21 cellular contexts compared by ENCODE assay signal in genomic region chrX:81301877-81302276, GRCh38.
A peak's percentile ranks its signal among the peaks of the same experiment; 100 is the strongest.
DNase-seq lines count a peak whose midpoint lies in the region; ATAC-seq, FAIRE-seq and TF ChIP-seq lines count a peak whose summit lies in the region.
"Had no signal": no experiment of that assay in that cellular context is flagged by ENCODE, and none has a peak within 500 bp of the region (broad histone marks: within the 10 kb centered on the region; RNA-seq: fewer than 3 reads in every experiment).

No MANE protein-coding gene starts in this region.

- peak; percentile 67 for FAIRE-seq in pancreas (lab: Jason Lieb, UNC)

- H3K27me3 Mint-ChIP-seq in activated CD8-positive, alpha-beta T cell treated with anti-CD3 and anti-CD28 coated beads, Interleukin-2, amount 10 ng/mL, durations not matched to agents 7 days and 5 days (ENCODE audit: low read depth): no peaks in the 10 kb centered on the region
- H3K27me3 Mint-ChIP-seq: IgD-negative memory B cell had no signal

- H3K27ac ChIP-seq in pancreas: no peak overlapping the region
- H3K27ac ChIP-seq: C4-2B, SJSA1 had no signal

- POLR2A ChIA-PET in activated CD8-positive, alpha-beta T cell treated with anti-CD3 and anti-CD28 coated beads, Interleukin-2, amount 10 ng/mL, durations not matched to agents 7 days and 5 days (lab: Charles Lee): no interaction called here

- H3K4me3 Mint-ChIP-seq in activated CD8-positive, alpha-beta T cell treated with anti-CD3 and anti-CD28 coated beads, Interleukin-2, amount 10 ng/mL, durations not matched to agents 7 days and 5 days: no peak overlapping the region
- H3K4me3 Mint-ChIP-seq: IgD-negative memory B cell had no signal

- H3K4me1 Mint-ChIP-seq in activated CD8-positive, alpha-beta T cell treated with anti-CD3 and anti-CD28 coated beads, Interleukin-2, amount 10 ng/mL, durations not matched to agents 7 days and 5 days (ENCODE audit: low read depth): no peaks in the 10 kb centered on the region

- intact Hi-C loops in pancreas (cut with DNase I): no loop called here

- H3K9me3 ChIP-seq in pancreas: no peaks in the 10 kb centered on the region
- H3K9me3 ChIP-seq: SJSA1 had no signal

- no peak overlapping the region for H3K27ac Mint-ChIP-seq in activated CD8-positive, alpha-beta T cell treated with anti-CD3 and anti-CD28 coated beads, Interleukin-2, amount 10 ng/mL, durations not matched to agents 7 days and 5 days
- H3K27ac Mint-ChIP-seq: IgD-negative memory B cell had no signal

- peaks cover 4% of the 10 kb centered on the region for H3K9me3 Mint-ChIP-seq in activated CD8-positive, alpha-beta T cell treated with anti-CD3 and anti-CD28 coated beads, Interleukin-2, amount 10 ng/mL, durations not matched to agents 7 days and 5 days (ENCODE audit: insufficient read depth)

- CTCF ChIA-PET in activated CD8-positive, alpha-beta T cell treated with anti-CD3 and anti-CD28 coated beads, Interleukin-2, amount 10 ng/mL, durations not matched to agents 7 days and 5 days (lab: Charles Lee): no interaction called here

- H3K36me3 ChIP-seq in pancreas: no peaks in the 10 kb centered on the region
- H3K36me3 ChIP-seq: SJSA1 had no signal

- H3K4me3 ChIP-seq in epithelial cell of esophagus (ENCODE audit: low read length) (no peak overlapping the region), pancreas (no peak overlapping the region)
- H3K4me3 ChIP-seq: SJSA1 had no signal

- 68 to 93% methylated on average over 1 of the region's 1 CpG for WGBS in pancreas, 2 donors

- H3K27me3 ChIP-seq in pancreas: peaks cover 0 to 5% (median 0%) of the 10 kb centered on the region in 4 donors
- H3K27me3 ChIP-seq: SJSA1 had no signal

- DNase-seq in LoVo (ENCODE audit: low spot score): peak; percentile 2
- peak; percentile 22 for DNase-seq in astrocyte of the hippocampus (ENCODE audit: low read depth, low spot score)
- DNase-seq in epithelial cell of esophagus (ENCODE audit: low read depth): peak; percentile 46
- no peak for DNase-seq in pancreas
- no peak for DNase-seq in NCI-H526 treated with DMSO at 0.1 percent for 48 hours (lab: John Stamatoyannopoulos, UW)
- DNase-seq in T-helper 2 cell: no peak
- DNase-seq in activated CD8-positive, alpha-beta T cell treated with anti-CD3 and anti-CD28 coated beads, Interleukin-2, amount 10 ng/mL, durations not matched to agents 7 days and 5 days: no peak
- DNase-seq: DMS 273 treated with DMSO at 0.1 percent for 48 hours, H7, Kasumi-1, MV-4-11, NCI-H1417, NCI-H2029, NCI-H2171 treated with DMSO at 0.1 percent for 48 hours, NCI-H446 treated with DMSO at 0.1 percent for 48 hours, NCI-H748 treated with DMSO at 0.1 percent for 48 hours, OCI-M1 had no signal

- H3K36me3 Mint-ChIP-seq in activated CD8-positive, alpha-beta T cell treated with anti-CD3 and anti-CD28 coated beads, Interleukin-2, amount 10 ng/mL, durations not matched to agents 7 days and 5 days (ENCODE audit: low read depth): peaks cover 8% of the 10 kb centered on the region

- no peaks in the 10 kb centered on the region for H3K4me1 ChIP-seq in pancreas
- H3K4me1 ChIP-seq: SJSA1 had no signal

- no peak for TF ChIP-seq CTCF in epithelial cell of esophagus (IDR thresholded peaks at IDR 0.05; ENCODE audit: insufficient read depth, low read depth, low read length, missing control alignments)
- no peak for TF ChIP-seq CTCF in pancreas (IDR thresholded peaks at IDR 0.05)

- peak in 2 of 4 donors; percentile 23 to 36 for ATAC-seq in pancreas
- no peak for ATAC-seq in HG03045 (IDR thresholded peaks at IDR 0.05; ENCODE audit: unreplicated experiment)
- ATAC-seq in activated CD8-positive, alpha-beta T cell treated with anti-CD3 and anti-CD28 coated beads, Interleukin-2, amount 10 ng/mL, durations not matched to agents 7 days and 5 days: no peak

Comparison
In these comparisons a context has a peak if more than half of its experiments do, and no peak if none do; other contexts are left out.
1. DNase-seq: peak in LoVo (single experiment), astrocyte of the hippocampus (single experiment) and epithelial cell of esophagus (single experiment); none in pancreas (0 of 6), NCI-H526 treated with DMSO at 0.1 percent for 48 hours (single experiment), T-helper 2 cell (0 of 5) and activated CD8-positive, alpha-beta T cell treated with anti-CD3 and anti-CD28 coated beads, Interleukin-2, amount 10 ng/mL, durations not matched to agents 7 days and 5 days (single experiment).